ENCODE assay signal across 28 cellular contexts in genomic region chr3:58837141-58837862, GRCh38.
"Had no signal": no experiment of that assay in that cellular context is flagged by ENCODE, and none has a peak within 500 bp of the region (broad histone marks: within the 10 kb centered on the region; RNA-seq: fewer than 3 reads in every experiment).

No MANE protein-coding gene starts in this region.

- H3K9me3 ChIP-seq: neutrophil, ovary, psoas muscle, right lobe of liver, sigmoid colon, suprapubic skin, testis, tibial artery, transverse colon, upper lobe of right lung, uterus had no signal

- H3K27me3 ChIP-seq: neutrophil, ovary, right lobe of liver, sigmoid colon, suprapubic skin, testis, tibial artery, transverse colon, upper lobe of right lung, uterus had no signal

- ATAC-seq: naive thymus-derived CD8-positive, alpha-beta T cell; natural killer cell treated with Interleukin-12 subunit alpha and Interleukin-12 subunit beta and Interleukin-15 and Interleukin-18, amount 100 ng/mL, for 72 hours; psoas muscle; right cardiac atrium; right lobe of liver; stimulated activated memory B cell treated with anti-CD40 and anti-IgM and Interleukin-4, amounts not matched to agents 10 μg/mL and 1 μg/mL and 100 μg/mL, for 72 hours; stimulated activated naive CD8-positive, alpha-beta T cell treated with anti-CD3 and anti-CD28 coated beads, Interleukin-15, amount 100 ng/mL, for 72 hours; stimulated activated naive CD8-positive, alpha-beta T cell treated with anti-CD3 and anti-CD28 coated beads, Interleukin-15, Interleukin-2, amounts not matched to agents 100 U/mL and 50 U/mL, for 24 hours; upper lobe of right lung had no signal

- H3K9ac ChIP-seq: parathyroid adenoma had no signal

- H3K27ac ChIP-seq: neutrophil, ovary, parathyroid adenoma, psoas muscle, right lobe of liver, sigmoid colon, suprapubic skin, testis, tibial artery, transverse colon, upper lobe of right lung, uterus had no signal

- DNase-seq: naive thymus-derived CD8-positive, alpha-beta T cell; nephron progenitor cell; nucleus accumbens; ovary; posterior cingulate gyrus; psoas muscle; right cardiac atrium; right lobe of liver; sigmoid colon; small intestine; stimulated activated CD4-positive, alpha-beta T cell treated with anti-CD3 and anti-CD28 coated beads, Interleukin-15, amount 100 ng/mL, for 24 hours; stimulated activated CD4-positive, alpha-beta T cell treated with anti-CD3 and anti-CD28 coated beads, Interleukin-4, amount 100 ng/mL, for 1 hour; stimulated activated CD4-positive, alpha-beta T cell treated with anti-CD3 and anti-CD28 coated beads, Interleukin-4, amount 100 ng/mL, for 4 hours; stimulated activated CD8-positive, alpha-beta memory T cell treated with anti-CD3 and anti-CD28 coated beads, Interleukin-4, amount 100 ng/mL, for 48 hours; stimulated activated naive CD4-positive, alpha-beta T cell; stimulated activated naive CD8-positive, alpha-beta T cell treated with anti-CD3 and anti-CD28 coated beads, Interleukin-15, amount 100 ng/mL, for 72 hours; stimulated activated naive CD8-positive, alpha-beta T cell treated with anti-CD3 and anti-CD28 coated beads, Interleukin-15, Interleukin-2, amounts not matched to agents 100 U/mL and 50 U/mL, for 24 hours; substantia nigra; testis; tibial artery; transverse colon; upper lobe of right lung; uterus had no signal

- H3K4me1 ChIP-seq: psoas muscle, right lobe of liver, sigmoid colon, suprapubic skin, testis, tibial artery, transverse colon, upper lobe of right lung, uterus had no signal

- H2AFZ ChIP-seq: parathyroid adenoma had no signal

- H3K79me2 ChIP-seq: parathyroid adenoma had no signal

- H3K4me3 ChIP-seq: ovary, psoas muscle, right lobe of liver, sigmoid colon, suprapubic skin, testis, tibial artery, transverse colon, upper lobe of right lung, uterus had no signal

- H3K36me3 ChIP-seq: neutrophil, ovary, right lobe of liver, sigmoid colon, suprapubic skin, tibial artery, transverse colon, upper lobe of right lung, uterus had no signal
